ENCODE assay signal across 9 cellular contexts in the genomic region with DNA sequence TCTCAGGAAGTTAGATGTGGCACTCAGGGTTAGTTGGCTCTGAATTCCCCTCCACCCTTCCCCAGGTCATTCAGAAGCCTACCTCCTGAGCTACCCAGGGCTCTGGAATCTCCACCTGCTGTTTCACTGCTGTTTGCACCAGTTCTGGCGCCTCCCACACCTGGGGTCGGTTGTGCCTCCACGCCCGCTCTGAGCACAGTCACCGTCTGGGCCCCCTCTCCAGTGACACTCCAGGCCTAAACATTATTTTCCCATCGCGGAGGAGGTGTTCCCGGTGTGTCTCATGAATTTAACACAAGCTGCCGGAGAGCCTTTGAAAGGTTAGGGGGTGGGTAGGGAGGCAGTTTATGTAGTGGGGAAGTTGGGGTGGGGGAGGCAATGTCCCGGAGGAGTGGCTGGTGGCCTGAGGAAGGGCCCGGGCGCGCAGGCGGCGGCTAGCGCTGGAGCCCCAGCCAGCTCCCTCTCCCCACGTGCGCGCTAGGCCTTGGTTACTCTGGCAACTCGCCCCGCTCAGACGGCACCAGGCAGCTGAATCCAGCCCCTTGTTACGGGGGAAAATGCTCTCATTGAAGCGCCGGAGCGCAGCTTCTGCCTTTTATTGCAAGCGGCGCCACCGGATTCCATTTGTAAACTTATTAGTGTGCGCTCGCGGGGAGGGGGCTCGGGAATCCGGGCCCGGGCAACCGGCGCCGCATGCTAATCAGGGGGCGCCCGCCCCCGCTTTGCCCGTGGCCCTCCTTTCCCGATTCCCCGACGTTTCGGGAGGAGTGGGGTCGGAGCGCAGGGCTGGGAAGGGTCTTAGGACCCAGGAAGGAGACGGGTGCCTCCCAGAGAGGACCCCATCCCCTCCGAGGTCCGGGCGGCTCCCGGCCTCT. TPM values are rescaled to one million over a fixed set of nuclear protein-coding genes. Genes with fewer than 3 reads are reported as not detected.
DNase-seq lines count a peak whose midpoint lies in the region; ATAC-seq and TF ChIP-seq lines count a peak whose summit lies in the region.
"Had no signal": no experiment of that assay in that cellular context is flagged by ENCODE, and none has a peak within 500 bp of the region (broad histone marks: within the 10 kb centered on the region; RNA-seq: fewer than 3 reads in every experiment).

No MANE protein-coding gene starts in this region.

- H3K27me3 ChIP-seq in lower lobe of right lung (ENCODE audit: low read depth) (peaks cover 43% of the 10 kb centered on the region), thyroid gland (no peaks in the 10 kb centered on the region)

- no peaks in the 10 kb centered on the region for H3K9me3 ChIP-seq in lower lobe of right lung
- no peaks in the 10 kb centered on the region for H3K9me3 ChIP-seq in thyroid gland

- TF ChIP-seq CTCF in choroid plexus epithelial cell (conservative IDR thresholded peaks at IDR 0.05; ENCODE audit: low read depth, low read length) (no peak), lower lobe of right lung (IDR thresholded peaks at IDR 0.05) (no peak), thyroid gland (IDR thresholded peaks at IDR 0.05) (no peak)

- TF ChIP-seq POLR2A in thyroid gland (IDR thresholded peaks at IDR 0.05) = peak in 1 of 2 donors; percentile 65

- H3K27ac ChIP-seq in lower lobe of right lung = peak overlapping the region; percentile 31
- H3K27ac ChIP-seq in thyroid gland = peak overlapping the region; percentile 64 to 85 (median 85)

- peak; percentile 32 to 35 for ATAC-seq in lower lobe of right lung
- ATAC-seq in HG03139 (IDR thresholded peaks at IDR 0.05; ENCODE audit: unreplicated experiment) = no peak

- peak overlapping the region; percentile 43 for H3K4me3 ChIP-seq in choroid plexus epithelial cell (ENCODE audit: low read depth, low read length)
- peak overlapping the region; percentile 47 for H3K4me3 ChIP-seq in lower lobe of right lung
- H3K4me3 ChIP-seq in thyroid gland (replicated peaks in 1 of 3) = peak overlapping the region; percentile 8 to 40 (median 27)

- DNase-seq in NCI-H1436 (lab: John Stamatoyannopoulos, UW) (peak; percentile 64), NCI-H1436 treated with DMSO at 0.1 percent for 48 hours (lab: John Stamatoyannopoulos, UW) (no peak), choroid plexus epithelial cell (ENCODE audit: low read depth) (peak; percentile 41), lower lobe of right lung (no peak), thyroid gland (peak; percentile 91 to 93), AG20443 (ENCODE audit: low spot score) (no peak), GM03348 (ENCODE audit: low spot score) (no peak)
- DNase-seq: 8988T had no signal

- intact Hi-C loops in lower lobe of right lung (cut with DNase I) = no loop called here
- intact Hi-C loops in thyroid gland (cut with DNase I) = no loop called here

- 19 to 20% methylated on average over 36 to 48 of the region's 53 CpGs for WGBS in thyroid gland, 2 donors

- H3K36me3 ChIP-seq in lower lobe of right lung = no peaks in the 10 kb centered on the region
- no peaks in the 10 kb centered on the region for H3K36me3 ChIP-seq in thyroid gland

- H3K4me1 ChIP-seq in lower lobe of right lung (peaks cover 17% of the 10 kb centered on the region), thyroid gland (peaks cover 15 to 24% of the 10 kb centered on the region in 2 donors)

RNA-seq across cellular contexts. Expression of gene GRIK4, which starts 52.4 kb away (rescaled TPM):
- total RNA-seq in lower lobe of right lung (2.2 TPM), thyroid gland (1 to 10 TPM in 2 of 4 donors, under 1 TPM in 2; 0.54 to 3.7 (median 0.99) TPM)

Comparison
In these comparisons a context has a peak if more than half of its experiments do, and no peak if none do; other contexts are left out.
1. DNase-seq: peak in NCI-H1436 (single experiment), choroid plexus epithelial cell (single experiment) and thyroid gland (2 of 2); none in NCI-H1436 treated with DMSO at 0.1 percent for 48 hours (single experiment), lower lobe of right lung (single experiment), AG20443 (single experiment) and GM03348 (single experiment).
2. Peak in every context shown above with its lines, with median percentiles within 50 percentile points of each other: H3K4me3 ChIP-seq.